In genomic region chr11:17298302-17298701, GRCh38 we compare ENCODE assay signal across 12 cellular contexts. TPM values are rescaled to one million over a fixed set of nuclear protein-coding genes. Genes with fewer than 3 reads are reported as not detected.
DNase-seq lines count a peak whose midpoint lies in the region; ATAC-seq and TF ChIP-seq lines count a peak whose summit lies in the region.
"Had no signal": no experiment of that assay in that cellular context is flagged by ENCODE, and none has a peak within 500 bp of the region (broad histone marks: within the 10 kb centered on the region; RNA-seq: fewer than 3 reads in every experiment).

No MANE protein-coding gene starts in this region.

- H3K27me3 Mint-ChIP-seq in progenitor cell of endocrine pancreas: no peaks in the 10 kb centered on the region
- H3K27me3 Mint-ChIP-seq: T-helper 17 cell had no signal

- peak; percentile 30 for DNase-seq in stimulated activated CD4-positive, alpha-beta T cell treated with anti-CD3 and anti-CD28 coated beads, Interleukin-12 subunit alpha, Interleukin-12 subunit beta, amount 100 ng/mL, for 4 hours
- DNase-seq in HUDEP-2 (lab: John Stamatoyannopoulos, UW; ENCODE audit: unreplicated experiment in 76 of 76) (no peak), NCI-H2107 treated with DMSO at 0.1 percent for 48 hours (lab: John Stamatoyannopoulos, UW; ENCODE audit: unreplicated experiment) (no peak), progenitor cell of endocrine pancreas (ENCODE audit: low spot score, unreplicated experiment) (no peak), DMS153 treated with DMSO at 0.1 percent for 48 hours (lab: John Stamatoyannopoulos, UW; ENCODE audit: unreplicated experiment) (no peak)
- DNase-seq: brain microvascular endothelial cell, EL, NCI-H2107, T-helper 17 cell had no signal

- no peaks in the 10 kb centered on the region for H3K9me3 Mint-ChIP-seq in progenitor cell of endocrine pancreas (ENCODE audit: low read depth)

- peaks cover 10% of the 10 kb centered on the region for H3K36me3 Mint-ChIP-seq in progenitor cell of endocrine pancreas (ENCODE audit: insufficient read depth)

- peaks cover 2% of the 10 kb centered on the region for H3K4me1 Mint-ChIP-seq in progenitor cell of endocrine pancreas (ENCODE audit: low read depth)

- no peak overlapping the region for H3K27ac Mint-ChIP-seq in progenitor cell of endocrine pancreas
- H3K27ac Mint-ChIP-seq: T-helper 17 cell had no signal

- ATAC-seq in GM18858 (IDR thresholded peaks at IDR 0.05; ENCODE audit: unreplicated experiment): peak; percentile 67
- peak; percentile 72 for ATAC-seq in GM21576 (IDR thresholded peaks at IDR 0.05; ENCODE audit: unreplicated experiment)
- ATAC-seq in HG03460 (IDR thresholded peaks at IDR 0.05; ENCODE audit: unreplicated experiment): peak; percentile 60
- ATAC-seq: T-helper 17 cell had no signal

- no peak overlapping the region for H3K4me3 Mint-ChIP-seq in progenitor cell of endocrine pancreas (ENCODE audit: low read depth)
- H3K4me3 Mint-ChIP-seq: T-helper 17 cell had no signal

- no peak for TF ChIP-seq CTCF in progenitor cell of endocrine pancreas (IDR thresholded peaks at IDR 0.05; ENCODE audit: unreplicated experiment)

RNA-seq across cellular contexts. Expression of gene NUCB2, which starts 21.8 kb away (rescaled TPM):
- 52.8 and 63.8 TPM in 2 replicates for total RNA-seq in progenitor cell of endocrine pancreas

RNA-seq across cellular contexts. Expression of gene NCR3LG1, which starts 53.3 kb away (rescaled TPM):
- total RNA-seq in progenitor cell of endocrine pancreas: 1.3 and 2.1 TPM in 2 replicates
